Comparison of ENCODE assay signal across 14 cellular contexts in genomic region chr6:89930789-89931188, GRCh38. TPM values are rescaled to one million over a fixed set of nuclear protein-coding genes. Genes with fewer than 3 reads are reported as not detected.
DNase-seq lines count a peak whose midpoint lies in the region; ATAC-seq and TF ChIP-seq lines count a peak whose summit lies in the region.
"Had no signal": no experiment of that assay in that cellular context is flagged by ENCODE, and none has a peak within 500 bp of the region (broad histone marks: within the 10 kb centered on the region; RNA-seq: fewer than 3 reads in every experiment).

No MANE protein-coding gene starts in this region.

- WGBS in mesenchymal stem cell = 91% methylated on average over 4 of the region's 5 CpGs

- H3K27me3 ChIP-seq in mesenchymal stem cell (ENCODE audit: control insufficient read depth in 1 of 2, insufficient read depth in 1 of 2, low read length in 2 of 2) (no peaks in the 10 kb centered on the region), upper lobe of right lung (no peaks in the 10 kb centered on the region)
- H3K27me3 ChIP-seq: BLaER1 had no signal

- peak overlapping the region; percentile 69 for H3K27ac Mint-ChIP-seq in activated naive CD4-positive, alpha-beta T cell treated with anti-CD3 and anti-CD28 coated beads for 36 hours
- H3K27ac Mint-ChIP-seq in activated naive CD4-positive, alpha-beta T cell treated with anti-CD3 and anti-CD28 coated beads, Interleukin-2, amount 50 U/mL, for 72 hours = no peak overlapping the region
- H3K27ac Mint-ChIP-seq in activated CD8-positive, alpha-beta T cell treated with anti-CD3 and anti-CD28 coated beads for 36 hours = peak overlapping the region; percentile 64
- H3K27ac Mint-ChIP-seq in Calu3 (ENCODE audit: unreplicated experiment) = no peak overlapping the region
- peak overlapping the region in 1 of 2 donors; percentile 16 for H3K27ac Mint-ChIP-seq in T-cell

- H2AFZ ChIP-seq in mesenchymal stem cell (ENCODE audit: low read depth, low read length) = no peak overlapping the region

- H3K4me3 ChIP-seq in mesenchymal stem cell (ENCODE audit: insufficient read depth in 1 of 2, low read depth in 1 of 2, low read length in 2 of 2) (no peak overlapping the region), upper lobe of right lung (no peak overlapping the region)
- H3K4me3 ChIP-seq: BLaER1 had no signal

- peaks cover 2% of the 10 kb centered on the region for H3K4me1 ChIP-seq in mesenchymal stem cell (ENCODE audit: control insufficient read depth, insufficient read depth, low read depth, low read length)
- no peaks in the 10 kb centered on the region for H3K4me1 ChIP-seq in upper lobe of right lung
- H3K4me1 ChIP-seq: BLaER1 had no signal

- intact Hi-C loops in activated naive CD4-positive, alpha-beta T cell treated with anti-CD3 and anti-CD28 coated beads for 36 hours (cut with micrococcal nuclease) = no loop called here
- intact Hi-C loops in activated CD8-positive, alpha-beta T cell treated with anti-CD3 and anti-CD28 coated beads for 36 hours (cut with micrococcal nuclease) = no loop called here
- intact Hi-C loops in upper lobe of right lung (cut with DNase I) (no loop called here), Calu3 (cut with micrococcal nuclease; ENCODE audit: unreplicated experiment) (no loop called here)

- H3K4ac ChIP-seq in mesenchymal stem cell (ENCODE audit: low read depth in 1 of 2, low read length in 2 of 2) = no peak overlapping the region

- H2BK12ac ChIP-seq in mesenchymal stem cell (ENCODE audit: low read length in 2 of 2) = no peak overlapping the region

- no peaks in the 10 kb centered on the region for H3K79me1 ChIP-seq in mesenchymal stem cell (replicated peaks; ENCODE audit: low read length, poor library complexity, severe bottlenecking)

- H3K36me3 Mint-ChIP-seq in activated naive CD4-positive, alpha-beta T cell treated with anti-CD3 and anti-CD28 coated beads for 36 hours (ENCODE audit: low read depth) = peaks cover 59% of the 10 kb centered on the region
- peaks cover 46 to 56% of the 10 kb centered on the region in 2 donors for H3K36me3 Mint-ChIP-seq in activated naive CD4-positive, alpha-beta T cell treated with anti-CD3 and anti-CD28 coated beads, Interleukin-2, amount 50 U/mL, for 72 hours
- H3K36me3 Mint-ChIP-seq in activated CD8-positive, alpha-beta T cell treated with anti-CD3 and anti-CD28 coated beads for 36 hours (ENCODE audit: low read depth) = peaks cover 78% of the 10 kb centered on the region
- no peaks in the 10 kb centered on the region for H3K36me3 Mint-ChIP-seq in Calu3 (ENCODE audit: insufficient read depth, unreplicated experiment)
- H3K36me3 Mint-ChIP-seq in T-cell = peaks cover 51% of the 10 kb centered on the region

- H3K9ac ChIP-seq in mesenchymal stem cell (ENCODE audit: low read length) = no peak overlapping the region
- H3K9ac ChIP-seq: BLaER1 had no signal

- POLR2A ChIA-PET in activated CD8-positive, alpha-beta T cell treated with anti-CD3 and anti-CD28 coated beads for 36 hours (lab: Charles Lee) = interaction anchor here (0.5 to 1.5 kb wide), 2 partner anchors 10 to 113 kb away, joined by 3 read pairs; no protein-coding TSS in a partner anchor
- POLR2A ChIA-PET in T-cell (lab: Charles Lee) = no interaction called here

- H4K91ac ChIP-seq in mesenchymal stem cell (ENCODE audit: low read length) = no peak overlapping the region

- H2BK15ac ChIP-seq in mesenchymal stem cell (ENCODE audit: low read depth, poor library complexity, severe bottlenecking) = no peak overlapping the region

- CTCF ChIA-PET in activated naive CD4-positive, alpha-beta T cell treated with anti-CD3 and anti-CD28 coated beads for 36 hours (lab: Charles Lee) = interaction anchor here (2.4 kb wide), 1 partner anchor 10 kb away, joined by 14 read pairs; no protein-coding TSS in a partner anchor
- CTCF ChIA-PET in activated CD8-positive, alpha-beta T cell treated with anti-CD3 and anti-CD28 coated beads for 36 hours (lab: Charles Lee) = interaction anchor here (1.3 to 1.4 kb wide), 2 partner anchors 14 to 463 kb away, joined by 3 to 4 read pairs; no protein-coding TSS in a partner anchor
- CTCF ChIA-PET in Calu3 (lab: Charles Lee) = interaction anchor here (1.1 to 1.3 kb wide), 2 partner anchors 10 to 549 kb away, joined by 3 read pairs; no protein-coding TSS in a partner anchor
- CTCF ChIA-PET in T-cell (lab: Charles Lee) = interaction anchor here in 1 of 2 donors (0.5 to 1.7 kb wide), 2 partner anchors 9 to 162 kb away, joined by 3 to 7 read pairs; no protein-coding TSS in a partner anchor

- no peak overlapping the region for H2BK120ac ChIP-seq in mesenchymal stem cell (ENCODE audit: low read depth, low read length)

- H3K27ac ChIP-seq in mesenchymal stem cell (ENCODE audit: low read length, poor library complexity, severe bottlenecking) = no peak overlapping the region
- peak overlapping the region; percentile 11 for H3K27ac ChIP-seq in upper lobe of right lung
- H3K27ac ChIP-seq: BLaER1 had no signal

- H3K9me3 ChIP-seq in mesenchymal stem cell (ENCODE audit: control insufficient read depth, low read length) (no peaks in the 10 kb centered on the region), upper lobe of right lung (no peaks in the 10 kb centered on the region)
- H3K9me3 ChIP-seq: BLaER1 had no signal

- H3K4me1 Mint-ChIP-seq in activated naive CD4-positive, alpha-beta T cell treated with anti-CD3 and anti-CD28 coated beads for 36 hours (ENCODE audit: low read depth) = peaks cover 63% of the 10 kb centered on the region
- peaks cover 56% of the 10 kb centered on the region for H3K4me1 Mint-ChIP-seq in activated CD8-positive, alpha-beta T cell treated with anti-CD3 and anti-CD28 coated beads for 36 hours (ENCODE audit: low read depth)
- H3K4me1 Mint-ChIP-seq in Calu3 (ENCODE audit: low read depth, unreplicated experiment) (peaks cover 10% of the 10 kb centered on the region), T-cell (peaks cover 37 to 52% (median 41%) of the 10 kb centered on the region in 3 donors)

- H3K36me3 ChIP-seq in mesenchymal stem cell (ENCODE audit: control insufficient read depth in 1 of 2, insufficient read depth in 2 of 2, low read depth in 1 of 2, low read length in 2 of 2) (peaks cover 0 to 3% of the 10 kb centered on the region in 2 experiments), upper lobe of right lung (no peaks in the 10 kb centered on the region)

- peak overlapping the region; percentile 29 for H4K8ac ChIP-seq in mesenchymal stem cell (ENCODE audit: low read length)

- no TSS peak for BruUV-seq in Calu3 (replicated peaks; lab: Mats Ljungman, UMichigan)

- no peak for ATAC-seq in activated naive CD4-positive, alpha-beta T cell treated with anti-CD3 and anti-CD28 coated beads, Interleukin-2, amount 50 U/mL, for 72 hours
- no peak for ATAC-seq in activated CD8-positive, alpha-beta T cell treated with anti-CD3 and anti-CD28 coated beads for 36 hours
- peak; percentile 57 for ATAC-seq in upper lobe of right lung
- no peak for ATAC-seq in T-cell (replicated peaks in 1 of 4)
- ATAC-seq: Right ventricle myocardium inferior had no signal

- H3K9me3 Mint-ChIP-seq in activated naive CD4-positive, alpha-beta T cell treated with anti-CD3 and anti-CD28 coated beads for 36 hours = no peaks in the 10 kb centered on the region
- H3K9me3 Mint-ChIP-seq in activated naive CD4-positive, alpha-beta T cell treated with anti-CD3 and anti-CD28 coated beads, Interleukin-2, amount 50 U/mL, for 72 hours = peaks cover 0 to 2% of the 10 kb centered on the region in 2 donors
- H3K9me3 Mint-ChIP-seq in activated CD8-positive, alpha-beta T cell treated with anti-CD3 and anti-CD28 coated beads for 36 hours = no peaks in the 10 kb centered on the region
- H3K9me3 Mint-ChIP-seq in Calu3 (ENCODE audit: low read depth, unreplicated experiment) (no peaks in the 10 kb centered on the region), T-cell (no peaks in the 10 kb centered on the region)
- H3K9me3 Mint-ChIP-seq: CD8-positive, alpha-beta memory T cell had no signal

- H3K23ac ChIP-seq in mesenchymal stem cell (ENCODE audit: low read length in 2 of 2) = no peak overlapping the region

- H2AK5ac ChIP-seq in mesenchymal stem cell (ENCODE audit: low read length, severe bottlenecking) = no peak overlapping the region

- H3K18ac ChIP-seq in mesenchymal stem cell (ENCODE audit: low read depth in 1 of 2, low read length in 2 of 2) = no peak overlapping the region

- DNase-seq in activated naive CD4-positive, alpha-beta T cell treated with anti-CD3 and anti-CD28 coated beads for 36 hours = no peak
- no peak for DNase-seq in activated naive CD4-positive, alpha-beta T cell treated with anti-CD3 and anti-CD28 coated beads, Interleukin-2, amount 50 U/mL, for 72 hours (ENCODE audit: low spot score in 2 of 2)
- no peak for DNase-seq in activated CD8-positive, alpha-beta T cell treated with anti-CD3 and anti-CD28 coated beads for 36 hours
- no peak for DNase-seq in mesenchymal stem cell
- no peak for DNase-seq in upper lobe of right lung
- no peak for DNase-seq in Calu3
- DNase-seq in T-cell = no peak
- DNase-seq: CD8-positive, alpha-beta memory T cell; NCI-H1105; NCI-H2081 treated with DMSO at 0.1 percent for 48 hours; NCI-H446 treated with DMSO at 0.1 percent for 48 hours had no signal

- H3K4me2 ChIP-seq in mesenchymal stem cell (ENCODE audit: low read length, poor library complexity, severe bottlenecking) = no peak overlapping the region
- H3K4me2 ChIP-seq: BLaER1 had no signal

- H3K4me3 Mint-ChIP-seq in activated naive CD4-positive, alpha-beta T cell treated with anti-CD3 and anti-CD28 coated beads for 36 hours = no peak overlapping the region
- no peak overlapping the region for H3K4me3 Mint-ChIP-seq in activated CD8-positive, alpha-beta T cell treated with anti-CD3 and anti-CD28 coated beads for 36 hours
- H3K4me3 Mint-ChIP-seq in Calu3 (ENCODE audit: low read depth, unreplicated experiment) (no peak overlapping the region), T-cell (no peak overlapping the region)
- H3K4me3 Mint-ChIP-seq: CD8-positive, alpha-beta memory T cell had no signal

- TF ChIP-seq CTCF in activated CD8-positive, alpha-beta T cell treated with anti-CD3 and anti-CD28 coated beads for 36 hours (IDR thresholded peaks at IDR 0.05) = no peak
- TF ChIP-seq CTCF in upper lobe of right lung (IDR thresholded peaks at IDR 0.05) (no peak), Calu3 (IDR thresholded peaks at IDR 0.05; ENCODE audit: unreplicated experiment) (no peak)

- H3K27me3 Mint-ChIP-seq in activated naive CD4-positive, alpha-beta T cell treated with anti-CD3 and anti-CD28 coated beads for 36 hours (ENCODE audit: low read depth) = no peaks in the 10 kb centered on the region
- no peaks in the 10 kb centered on the region for H3K27me3 Mint-ChIP-seq in activated CD8-positive, alpha-beta T cell treated with anti-CD3 and anti-CD28 coated beads for 36 hours
- H3K27me3 Mint-ChIP-seq in Calu3 (ENCODE audit: unreplicated experiment) (no peaks in the 10 kb centered on the region), T-cell (no peaks in the 10 kb centered on the region)
- H3K27me3 Mint-ChIP-seq: CD8-positive, alpha-beta memory T cell had no signal

- H2BK5ac ChIP-seq in mesenchymal stem cell (ENCODE audit: low read depth, low read length, poor library complexity, severe bottlenecking) = no peak overlapping the region

- no peak overlapping the region for H3K14ac ChIP-seq in mesenchymal stem cell (ENCODE audit: low read length in 2 of 2)

RNA-seq across cellular contexts. Expression of gene GJA10, which starts 36.5 kb away (rescaled TPM):
- not detected for total RNA-seq in activated naive CD4-positive, alpha-beta T cell treated with anti-CD3 and anti-CD28 coated beads for 36 hours
- total RNA-seq in activated naive CD4-positive, alpha-beta T cell treated with anti-CD3 and anti-CD28 coated beads, Interleukin-2, amount 50 U/mL, for 72 hours = not detected
- total RNA-seq in activated CD8-positive, alpha-beta T cell treated with anti-CD3 and anti-CD28 coated beads for 36 hours = not detected
- polyA plus RNA-seq in mesenchymal stem cell (2013, experiment 1 of 2) = not detected
- polyA plus RNA-seq in mesenchymal stem cell (2013, experiment 2 of 2) = not detected
- total RNA-seq in upper lobe of right lung (not detected), Calu3 (2022) (not detected in 2 replicates), T-cell (not detected)
- total RNA-seq: CD8-positive, alpha-beta memory T cell; H1; Right ventricle myocardium inferior had no signal
- polyA plus RNA-seq: CD8-positive, alpha-beta memory T cell had no signal

Comparison
In these comparisons a context has a peak if more than half of its experiments do, and no peak if none do; other contexts are left out.
1. H3K27ac Mint-ChIP-seq: peak in activated naive CD4-positive, alpha-beta T cell treated with anti-CD3 and anti-CD28 coated beads for 36 hours (single experiment) and activated CD8-positive, alpha-beta T cell treated with anti-CD3 and anti-CD28 coated beads for 36 hours (single experiment); none in activated naive CD4-positive, alpha-beta T cell treated with anti-CD3 and anti-CD28 coated beads, Interleukin-2, amount 50 U/mL, for 72 hours (0 of 2) and Calu3 (single experiment).